14 cellular contexts compared by ENCODE assay signal in genomic region chr3:85535517-85535916, GRCh38.
A peak's percentile ranks its signal among the peaks of the same experiment; 100 is the strongest.
DNase-seq lines count a peak whose midpoint lies in the region; ATAC-seq lines count a peak whose summit lies in the region.
"Had no signal": no experiment of that assay in that cellular context is flagged by ENCODE, and none has a peak within 500 bp of the region (broad histone marks: within the 10 kb centered on the region; RNA-seq: fewer than 3 reads in every experiment).

No MANE protein-coding gene starts in this region.

- DNase-seq in Kasumi-1 (lab: John Stamatoyannopoulos, UW) (peak; percentile 15 to 54), OCI-M1 (lab: John Stamatoyannopoulos, UW) (peak; percentile 55), cerebellum (ENCODE audit: low spot score) (peak; percentile 71), putamen (ENCODE audit: low spot score) (peak; percentile 34), NCI-H2227 (lab: John Stamatoyannopoulos, UW; ENCODE audit: unreplicated experiment) (no peak), DMS53 (lab: John Stamatoyannopoulos, UW) (no peak)
- DNase-seq: GDM1, NCI-H1105 treated with DMSO at 0.1 percent for 48 hours, NCI-H1694, NCI-H226, NCI-H524, T-cell had no signal

- no peak for ATAC-seq in HG02884 (IDR thresholded peaks at IDR 0.05; ENCODE audit: unreplicated experiment)
- ATAC-seq: Panc1, T-cell had no signal

Comparison
In these comparisons a context has a peak if more than half of its experiments do, and no peak if none do; other contexts are left out.
1. DNase-seq: peak in Kasumi-1 (2 of 2), OCI-M1 (single experiment), cerebellum (single experiment) and putamen (single experiment); none in NCI-H2227 (single experiment) and DMS53 (single experiment).